1 cellular context compared by ENCODE assay signal in genomic region chr1:156705321-156705917, GRCh38.
TF ChIP-seq lines count a peak whose summit lies in the region.

Gene CRABP2, minus strand, starts transcription at chr1:156705583. Its CDS starts 137 bp downstream, at chr1:156705446.

TF ChIP-seq in HepG2, 621 proteins besides CTCF, POLR2A, EP300 and RAD21 (continued from another document):
- TF ChIP-seq ZNF687 (CRISPR knock-in tag; IDR thresholded peaks at IDR 0.05) (0 out of 2 replicates have a peak, but pooled peaks have one; percentile 10), AGO2 (optimal IDR thresholded peaks at IDR 0.05; ENCODE audit: low read depth, low read length) (no peak), HNRNPLL (IDR thresholded peaks at IDR 0.05; ENCODE audit: low read depth, low read length, poor library complexity, severe bottlenecking) (peak; percentile 24)
TF ChIP-seq in HepG2: peak in this region for 4.
